8 cellular contexts compared by ENCODE assay signal in the genomic region with DNA sequence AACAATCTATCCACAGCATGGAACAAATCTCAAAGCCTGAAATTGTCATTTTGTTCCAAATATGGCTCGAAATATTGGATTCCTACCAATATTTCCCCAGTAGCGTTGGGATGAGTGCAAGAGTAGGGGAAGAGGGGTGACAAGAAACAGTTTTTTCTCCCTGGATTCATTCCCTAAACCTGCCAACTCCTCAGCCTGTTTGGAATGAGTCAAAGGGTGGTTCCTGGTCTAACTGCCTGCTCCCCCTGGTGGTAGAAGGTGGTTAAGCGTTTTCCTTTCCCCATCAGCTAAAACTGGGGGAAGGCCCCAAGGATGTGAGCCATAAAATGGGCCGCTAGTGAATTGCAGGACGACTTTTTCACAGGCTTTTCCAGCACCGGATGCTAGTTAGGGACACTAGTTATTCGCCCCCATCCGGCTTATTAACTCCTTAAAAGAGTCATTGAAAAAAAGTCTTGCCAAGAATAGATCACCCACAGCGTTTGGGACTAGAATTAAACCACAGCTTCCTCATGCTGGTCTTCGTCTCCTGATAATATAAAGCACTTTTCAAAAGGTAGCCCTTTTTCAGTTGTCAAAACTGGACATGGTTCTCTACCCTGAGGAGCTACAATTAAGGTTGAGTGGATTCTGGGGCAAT.
DNase-seq lines count a peak whose midpoint lies in the region; ATAC-seq, FAIRE-seq and TF ChIP-seq lines count a peak whose summit lies in the region.

No MANE protein-coding gene starts in this region.

- peak; percentile 88 for TF ChIP-seq CTCF in glutamatergic neuron (IDR thresholded peaks at IDR 0.05; ENCODE audit: partially characterized antibody, unreplicated experiment)

- no peak overlapping the region for H3K27ac Mint-ChIP-seq in glutamatergic neuron (ENCODE audit: unreplicated experiment)

- no peaks in the 10 kb centered on the region for H3K36me3 Mint-ChIP-seq in glutamatergic neuron (ENCODE audit: unreplicated experiment)

- peak; percentile 92 for FAIRE-seq in GM18507 (lab: Jason Lieb, UNC)

- no peaks in the 10 kb centered on the region for H3K4me1 Mint-ChIP-seq in glutamatergic neuron (ENCODE audit: low read depth, unreplicated experiment)

- H3K4me3 Mint-ChIP-seq in glutamatergic neuron (ENCODE audit: unreplicated experiment), result no peak overlapping the region

- H3K9me3 Mint-ChIP-seq in glutamatergic neuron (ENCODE audit: unreplicated experiment), result no peaks in the 10 kb centered on the region

- peaks cover 3% of the 10 kb centered on the region for H3K27me3 Mint-ChIP-seq in glutamatergic neuron (ENCODE audit: unreplicated experiment)

- ATAC-seq in HG02840 (IDR thresholded peaks at IDR 0.05; ENCODE audit: low FRiP score, unreplicated experiment), result no peak

- DNase-seq in AG08396 (ENCODE audit: low spot score) (peak; percentile 48), GM18507 (ENCODE audit: extremely low spot score, insufficient read length, low read depth) (peak; percentile 15), HS-27A (ENCODE audit: low read depth) (peak; percentile 22), RPMI8226 (peak; percentile 61), glutamatergic neuron (peak; percentile 64), putamen (ENCODE audit: low spot score) (peak; percentile 7)
- DNase-seq in activated effector memory CD4-positive, alpha-beta T cell treated with Interleukin-2 at 50 U/mL for 16 hours, result peak; percentile 24

Comparison
In these comparisons a context has a peak if more than half of its experiments do, and no peak if none do; other contexts are left out.
1. DNase-seq: peak in every context shown above with its lines; median percentile 64 in glutamatergic neuron; 61 in RPMI8226; 48 in AG08396; 24 in activated effector memory CD4-positive, alpha-beta T cell treated with Interleukin-2 at 50 U/mL for 16 hours; 22 in HS-27A; 15 in GM18507; 7 in putamen.